In the genomic region with DNA sequence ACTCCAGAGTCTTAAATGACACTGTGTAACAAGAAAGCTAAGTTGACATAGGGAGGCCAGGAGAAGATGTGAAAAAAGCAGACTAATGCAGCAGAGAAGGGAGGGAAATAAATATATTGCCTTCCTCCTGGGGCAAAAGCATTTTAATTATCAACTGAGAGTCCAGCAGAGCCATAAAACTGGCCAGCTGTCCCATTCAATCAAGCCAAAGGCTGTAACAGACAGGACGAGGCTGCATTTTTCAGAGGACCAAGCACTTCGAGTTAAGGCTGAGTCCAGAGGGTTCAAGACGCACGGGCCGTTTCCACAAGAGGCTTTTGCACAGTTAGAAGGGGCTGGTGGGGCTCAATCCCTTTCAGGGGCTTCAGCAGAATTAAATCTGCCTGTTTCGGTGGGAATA, we compare ENCODE assay signal across 18 cellular contexts.
"Had no signal": no experiment of that assay in that cellular context is flagged by ENCODE, and none has a peak within 500 bp of the region (broad histone marks: within the 10 kb centered on the region; RNA-seq: fewer than 3 reads in every experiment).

No MANE protein-coding gene starts in this region.

- H3K4me3 ChIP-seq: ascending aorta, dorsolateral prefrontal cortex, gastrocnemius medialis, heart right ventricle, right lobe of liver, stomach, thoracic aorta had no signal

- ATAC-seq: activated CD4-positive, alpha-beta T cell treated with anti-CD3 and anti-CD28 coated beads for 36 hours; activated CD8-positive, alpha-beta memory T cell treated with anti-CD3 and anti-CD28 coated beads, Interleukin-2, amount 10 ng/mL, durations not matched to agents 7 days and 5 days; heart right ventricle; left colon; natural killer cell; right lobe of liver had no signal

- H3K4me1 ChIP-seq: ascending aorta, right lobe of liver had no signal

- H3K9me3 ChIP-seq: ascending aorta, gastrocnemius medialis, heart right ventricle, right lobe of liver, stomach, thoracic aorta had no signal

- H3K27ac ChIP-seq: ascending aorta, heart right ventricle, right lobe of liver, stomach, thoracic aorta had no signal

- H3K27me3 ChIP-seq: ascending aorta, gastrocnemius medialis, right lobe of liver, stomach had no signal

- DNase-seq: activated CD4-positive, alpha-beta memory T cell treated with anti-CD3 and anti-CD28 coated beads for 36 hours; activated CD4-positive, alpha-beta T cell treated with anti-CD3 and anti-CD28 coated beads for 36 hours; activated CD8-positive, alpha-beta memory T cell treated with anti-CD3 and anti-CD28 coated beads, Interleukin-2, amount 10 ng/mL, durations not matched to agents 7 days and 5 days; activated naive CD4-positive, alpha-beta T cell treated with anti-CD3 and anti-CD28 coated beads for 36 hours; activated T-cell treated with anti-CD3 and anti-CD28 coated beads, Interleukin-2, amount 50 U/mL, for 1 hour; endodermal cell; erythroblast; heart right ventricle; natural killer cell; right lobe of liver; stimulated activated CD4-positive, alpha-beta T cell treated with anti-CD3 and anti-CD28 coated beads, Interleukin-1b, Interleukin-23, amount 100 ng/mL, for 48 hours; stomach; T-helper 1 cell had no signal

- H3K36me3 ChIP-seq: ascending aorta, gastrocnemius medialis, heart right ventricle, right lobe of liver, thoracic aorta had no signal
